6 cellular contexts compared by ENCODE assay signal in the genomic region with DNA sequence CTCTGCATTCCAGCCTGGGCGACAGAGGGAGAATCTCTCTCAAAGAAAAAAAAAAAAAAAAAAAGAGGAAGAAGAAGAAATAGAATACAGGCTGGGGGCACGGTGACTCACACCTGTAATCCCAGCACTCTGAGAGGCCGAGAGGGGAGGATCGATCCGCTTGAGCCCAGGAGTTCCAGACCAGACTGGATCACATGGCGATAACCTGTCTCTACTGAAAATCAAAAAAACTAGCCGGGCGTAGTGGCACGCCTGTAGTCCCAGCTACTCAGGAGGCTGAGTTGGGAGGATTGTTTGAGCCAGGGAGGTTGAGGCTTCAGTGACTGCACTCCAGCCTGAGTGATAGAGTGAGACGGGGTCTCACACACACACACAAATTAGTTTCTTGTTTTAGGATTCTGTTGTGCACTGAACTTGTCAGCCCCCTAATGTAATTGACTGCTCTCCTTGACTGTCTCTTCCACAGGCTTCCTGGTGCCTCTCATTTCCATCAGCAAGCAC. TPM values are rescaled to one million over a fixed set of nuclear protein-coding genes. Genes with fewer than 3 reads are reported as not detected.
DNase-seq lines count a peak whose midpoint lies in the region; ATAC-seq and TF ChIP-seq lines count a peak whose summit lies in the region.

No MANE protein-coding gene starts in this region.

- no peaks in the 10 kb centered on the region for H3K9me3 Mint-ChIP-seq in activated naive CD8-positive, alpha-beta T cell treated with anti-CD3 and anti-CD28 coated beads for 36 hours

- peaks cover 29% of the 10 kb centered on the region for H3K36me3 ChIP-seq in mesodermal cell (ENCODE audit: control insufficient read depth, insufficient read depth, low read length)

- peak overlapping the region; percentile 100 for H3K27ac Mint-ChIP-seq in activated naive CD8-positive, alpha-beta T cell treated with anti-CD3 and anti-CD28 coated beads for 36 hours

- no peaks in the 10 kb centered on the region for H3K9me3 ChIP-seq in mesodermal cell (ENCODE audit: control insufficient read depth, low read length)

- H3K27ac ChIP-seq in mesodermal cell (ENCODE audit: low read depth, low read length, severe bottlenecking) = peak overlapping the region; percentile 99

- H3K4me1 ChIP-seq in mesodermal cell (ENCODE audit: control insufficient read depth, insufficient read depth, low read length, poor library complexity, severe bottlenecking) = peaks cover 20% of the 10 kb centered on the region

- peak overlapping the region; percentile 53 for H3K4me3 ChIP-seq in mesodermal cell (ENCODE audit: extremely low read depth, insufficient read depth, low read length, poor library complexity, severe bottlenecking)

- H3K27me3 Mint-ChIP-seq in activated naive CD8-positive, alpha-beta T cell treated with anti-CD3 and anti-CD28 coated beads for 36 hours = no peaks in the 10 kb centered on the region

- in situ Hi-C loops in GM13976 (cut with MboI; ENCODE audit: low sequenced_read_pairs, unreplicated experiment) = no loop called here

- 55 to 67% methylated on average over 7 to 8 of the region's 10 CpGs for WGBS in mesodermal cell (ENCODE audit: insufficient coverage in 2 of 2), 2 experiments

- peaks cover 49% of the 10 kb centered on the region for H3K4me1 Mint-ChIP-seq in activated naive CD8-positive, alpha-beta T cell treated with anti-CD3 and anti-CD28 coated beads for 36 hours

- H3K4me3 Mint-ChIP-seq in activated naive CD8-positive, alpha-beta T cell treated with anti-CD3 and anti-CD28 coated beads for 36 hours = peak overlapping the region; percentile 90

- peaks cover 12% of the 10 kb centered on the region for H3K36me3 Mint-ChIP-seq in activated naive CD8-positive, alpha-beta T cell treated with anti-CD3 and anti-CD28 coated beads for 36 hours

- TF ChIP-seq CTCF in GM13976 (IDR thresholded peaks at IDR 0.05; ENCODE audit: borderline replicate concordance, control extremely low read depth, extremely low read depth, insufficient read depth, missing control alignments) = no peak

- ATAC-seq in GM21360 (IDR thresholded peaks at IDR 0.05; ENCODE audit: unreplicated experiment) = no peak

- DNase-seq in NCI-H82 (lab: John Stamatoyannopoulos, UW) (peak; percentile 48), NCI-H82 treated with DMSO at 0.1 percent for 48 hours (lab: John Stamatoyannopoulos, UW; ENCODE audit: unreplicated experiment) (no peak), GM13976 (ENCODE audit: low spot score) (no peak)
- no peak for DNase-seq in activated naive CD8-positive, alpha-beta T cell treated with anti-CD3 and anti-CD28 coated beads for 36 hours

RNA-seq across cellular contexts. Expression of a gene that starts 1.0 kb away (rescaled TPM):
- total RNA-seq in activated naive CD8-positive, alpha-beta T cell treated with anti-CD3 and anti-CD28 coated beads for 36 hours = 10 to 100 TPM; 68.2 to 71.1 TPM
- polyA plus RNA-seq in mesodermal cell (2013, experiment 1 of 2) = 38.6 TPM
- polyA plus RNA-seq in mesodermal cell (2013, experiment 2 of 2) = 38.9 TPM

RNA-seq across cellular contexts. Expression of a gene that starts 10.7 kb away (rescaled TPM):
- total RNA-seq in activated naive CD8-positive, alpha-beta T cell treated with anti-CD3 and anti-CD28 coated beads for 36 hours = 10 to 100 TPM; 44.5 to 48.4 TPM
- 51.7 TPM for polyA plus RNA-seq in mesodermal cell (2013, experiment 1 of 2)
- polyA plus RNA-seq in mesodermal cell (2013, experiment 2 of 2) = 63.7 TPM

RNA-seq across cellular contexts. Expression of a gene that starts 11.2 kb away (rescaled TPM):
- 100 to 1,000 TPM; 194 to 201 TPM for total RNA-seq in activated naive CD8-positive, alpha-beta T cell treated with anti-CD3 and anti-CD28 coated beads for 36 hours
- polyA plus RNA-seq in mesodermal cell (2013, experiment 1 of 2) = 206 TPM
- 212 TPM for polyA plus RNA-seq in mesodermal cell (2013, experiment 2 of 2)

RNA-seq across cellular contexts. Expression of a gene that starts 19.6 kb away (rescaled TPM):
- total RNA-seq in activated naive CD8-positive, alpha-beta T cell treated with anti-CD3 and anti-CD28 coated beads for 36 hours = 1 to 10 TPM; 2.6 to 3.3 TPM
- 2.8 TPM for polyA plus RNA-seq in mesodermal cell (2013, experiment 1 of 2)
- polyA plus RNA-seq in mesodermal cell (2013, experiment 2 of 2) = 1.3 TPM

RNA-seq across cellular contexts. Expression of a gene that starts 27.5 kb away (rescaled TPM):
- 10 to 100 TPM; 19.4 to 20.9 TPM for total RNA-seq in activated naive CD8-positive, alpha-beta T cell treated with anti-CD3 and anti-CD28 coated beads for 36 hours
- 27.2 TPM for polyA plus RNA-seq in mesodermal cell (2013, experiment 1 of 2)
- polyA plus RNA-seq in mesodermal cell (2013, experiment 2 of 2) = 28.2 TPM
